ENCODE assay signal across 16 cellular contexts in the genomic region with DNA sequence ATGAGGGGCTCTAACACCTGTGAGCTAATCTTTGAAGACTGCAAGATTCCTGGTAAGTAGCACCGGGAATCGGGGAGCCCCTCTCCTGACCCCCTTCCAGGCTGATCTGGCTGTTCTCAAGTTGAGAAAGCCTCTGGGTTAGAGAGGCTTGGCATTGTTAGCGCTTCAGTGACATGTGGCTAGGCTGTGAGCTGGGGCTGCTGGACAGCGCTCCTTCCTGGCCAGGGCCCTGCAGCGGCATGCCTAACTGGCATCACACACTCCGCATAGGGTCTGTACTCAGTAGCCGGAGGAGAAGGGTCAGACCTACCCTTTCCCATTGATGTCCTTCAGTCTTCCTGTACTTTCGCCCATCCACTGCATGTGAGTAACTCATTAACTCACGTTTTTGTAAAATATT. TPM values are rescaled to one million over a fixed set of nuclear protein-coding genes. Genes with fewer than 3 reads are reported as not detected.
A peak's percentile ranks its signal among the peaks of the same experiment; 100 is the strongest.
DNase-seq lines count a peak whose midpoint lies in the region; ATAC-seq and TF ChIP-seq lines count a peak whose summit lies in the region.
"Had no signal": no experiment of that assay in that cellular context is flagged by ENCODE, and none has a peak within 500 bp of the region (broad histone marks: within the 10 kb centered on the region; RNA-seq: fewer than 3 reads in every experiment).

No MANE protein-coding gene starts in this region.

- intact Hi-C loops in right lobe of liver (cut with DNase I), result loop anchor here in 1 of 2 donors (10.0 kb wide), 1 partner anchor 48 kb away; no protein-coding TSS in a partner anchor
- intact Hi-C loops in spleen (cut with DNase I; ENCODE audit: low total_unique reads), result loop anchor here (10.0 kb wide), 1 partner anchor 48 kb away; no protein-coding TSS in a partner anchor

- H3K9me3 Mint-ChIP-seq in WTC11, result no peaks in the 10 kb centered on the region
- H3K9me3 Mint-ChIP-seq: CD4-positive, alpha-beta memory T cell; H9 had no signal

- ATAC-seq in WTC11 (0 out of 2 replicates have a peak, but pooled peaks have one; percentile 30), right lobe of liver (peak; percentile 51 to 65 (median 58)), GM18870 (IDR thresholded peaks at IDR 0.05; ENCODE audit: unreplicated experiment) (no peak)

- H3K27me3 ChIP-seq in right lobe of liver (no peaks in the 10 kb centered on the region), spleen (replicated peaks in 1 of 7) (no peaks in the 10 kb centered on the region)

- H3K9me3 ChIP-seq in HEK293 (ENCODE audit: control insufficient read depth, insufficient read depth, low read depth, low read length), result no peaks in the 10 kb centered on the region
- H3K9me3 ChIP-seq in right lobe of liver, result no peaks in the 10 kb centered on the region
- H3K9me3 ChIP-seq in spleen, result no peaks in the 10 kb centered on the region

- H3K4me1 Mint-ChIP-seq in WTC11, result no peaks in the 10 kb centered on the region
- H3K4me1 Mint-ChIP-seq: H9 had no signal

- H3K4me1 ChIP-seq in HEK293 (ENCODE audit: control insufficient read depth, insufficient read depth, low read length) (no peaks in the 10 kb centered on the region), right lobe of liver (peaks cover 0 to 19% (median 8%) of the 10 kb centered on the region in 4 donors), spleen (peaks cover 0 to 13% (median 0%) of the 10 kb centered on the region in 6 donors)

- CTCF ChIA-PET in HEK293 (lab: Yijun Ruan, JAX), result interaction anchor here (0.8 to 1.1 kb wide), 3 partner anchors 9 to 69 kb away, joined by 3 to 5 read pairs (median 4); no protein-coding TSS in a partner anchor
- CTCF ChIA-PET in WTC11 (lab: Charles Lee), result interaction anchor here (0.8 kb wide), 1 partner anchor 122 kb away, joined by 3 read pairs; no protein-coding TSS in a partner anchor

- H3K36me3 ChIP-seq in HEK293 (ENCODE audit: control insufficient read depth in 2 of 2, insufficient read depth in 1 of 2, low read length in 2 of 2) (peaks cover 10 to 92% of the 10 kb centered on the region in 2 experiments), right lobe of liver (peaks cover 0 to 72% (median 32%) of the 10 kb centered on the region in 4 donors), spleen (peaks cover 2 to 100% (median 87%) of the 10 kb centered on the region in 6 donors)

- WGBS in right lobe of liver (ENCODE audit: insufficient coverage, low coverage, low lambda C conversion rate, missing lambda C conversion rate), result 23% methylated on average over 4 of the region's 9 CpGs
- 84 to 94% (median 88%) methylated on average over 9 of the region's 9 CpGs for WGBS in spleen, 5 donors

- no peak overlapping the region for H3K4me3 Mint-ChIP-seq in WTC11
- H3K4me3 Mint-ChIP-seq: B cell; CD4-positive, alpha-beta memory T cell; H9 had no signal

- no peak overlapping the region for H3K4me3 ChIP-seq in HEK293 (ENCODE audit: low read depth, low read length)
- peak overlapping the region in 1 of 3 donors; percentile 17 for H3K4me3 ChIP-seq in right lobe of liver
- H3K4me3 ChIP-seq in spleen, result no peak overlapping the region

- H3K36me3 Mint-ChIP-seq in WTC11, result peaks cover 71% of the 10 kb centered on the region

- no peaks in the 10 kb centered on the region for H3K27me3 Mint-ChIP-seq in WTC11 (ENCODE audit: low read depth)
- H3K27me3 Mint-ChIP-seq: B cell; CD4-positive, alpha-beta memory T cell had no signal

- in situ Hi-C loops in KBM-7 (cut with MboI; ENCODE audit: low pct_unique_long_range_greater_than_20kb, low sequenced_read_pairs), result no loop called here

- DNase-seq in WTC11 (ENCODE audit: low spot score), result no peak
- no peak for DNase-seq in right lobe of liver
- DNase-seq in spleen, result peak; percentile 54
- DNase-seq in KBM-7, result no peak
- no peak for DNase-seq in CD1c-positive myeloid dendritic cell (ENCODE audit: extremely low spot score)
- DNase-seq: C1 segment of cervical spinal cord; CD4-positive, alpha-beta memory T cell; COR-L47; DMS153; DMS79 treated with DMSO at 0.1 percent for 48 hours; EL; GOT3; H9 had no signal

- TF ChIP-seq POLR2A in right lobe of liver (IDR thresholded peaks at IDR 0.05) (no peak), spleen (IDR thresholded peaks at IDR 0.05) (no peak)

- H3K27ac ChIP-seq in HEK293 (ENCODE audit: extremely low read depth, low read depth, low read length) (no peak overlapping the region), right lobe of liver (peak overlapping the region; percentile 22 to 81 (median 64)), spleen (no peak overlapping the region)

- TF ChIP-seq CTCF in HEK293 (tag by site-specific recombination; IDR thresholded peaks at IDR 0.05) (no peak), WTC11 (IDR thresholded peaks at IDR 0.05) (no peak), right lobe of liver (IDR thresholded peaks at IDR 0.05) (no peak), spleen (IDR thresholded peaks at IDR 0.05 in 8 of 11, conservative IDR thresholded peaks at IDR 0.05 in 3 of 11) (no peak)

- POLR2A ChIA-PET in HEK293 (lab: Yijun Ruan, JAX) (interaction anchor here (1.4 kb wide), 1 partner anchor 7 kb away, joined by 7 read pairs; a partner anchor contains a TSS), WTC11 (lab: Charles Lee) (no interaction called here)

- H3K27ac Mint-ChIP-seq in WTC11, result no peak overlapping the region
- H3K27ac Mint-ChIP-seq: B cell, H9 had no signal

TF ChIP-seq in HEK293, 187 proteins besides CTCF, POLR2A, EP300 and RAD21 (continues in another document):
- TF ChIP-seq ZNF777 (tag by site-specific recombination; IDR thresholded peaks at IDR 0.05; ENCODE audit: borderline replicate concordance), result no peak

TF ChIP-seq in WTC11, 78 proteins besides CTCF, POLR2A, EP300 and RAD21 (continues in another document):
- TF ChIP-seq OVOL2 (CRISPR knock-in tag; IDR thresholded peaks at IDR 0.05; ENCODE audit: borderline replicate concordance) (no peak), MXD4 (CRISPR knock-in tag; IDR thresholded peaks at IDR 0.05; ENCODE audit: borderline replicate concordance) (no peak), TCF7 (CRISPR knock-in tag; IDR thresholded peaks at IDR 0.05; ENCODE audit: low read depth) (no peak), SMAD3 (CRISPR knock-in tag; IDR thresholded peaks at IDR 0.05; ENCODE audit: borderline replicate concordance) (no peak), GTF2I (CRISPR knock-in tag; conservative IDR thresholded peaks at IDR 0.05) (no peak), NFYB (CRISPR knock-in tag; conservative IDR thresholded peaks at IDR 0.05; ENCODE audit: low read depth) (no peak)
- TF ChIP-seq, protein P1, sequence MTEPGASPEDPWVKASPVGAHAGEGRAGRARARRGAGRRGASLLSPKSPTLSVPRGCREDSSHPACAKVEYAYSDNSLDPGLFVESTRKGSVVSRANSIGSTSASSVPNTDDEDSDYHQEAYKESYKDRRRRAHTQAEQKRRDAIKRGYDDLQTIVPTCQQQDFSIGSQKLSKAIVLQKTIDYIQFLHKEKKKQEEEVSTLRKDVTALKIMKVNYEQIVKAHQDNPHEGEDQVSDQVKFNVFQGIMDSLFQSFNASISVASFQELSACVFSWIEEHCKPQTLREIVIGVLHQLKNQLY (CRISPR knock-in tag; IDR thresholded peaks at IDR 0.05), result no peak
- TF ChIP-seq, protein P2, sequence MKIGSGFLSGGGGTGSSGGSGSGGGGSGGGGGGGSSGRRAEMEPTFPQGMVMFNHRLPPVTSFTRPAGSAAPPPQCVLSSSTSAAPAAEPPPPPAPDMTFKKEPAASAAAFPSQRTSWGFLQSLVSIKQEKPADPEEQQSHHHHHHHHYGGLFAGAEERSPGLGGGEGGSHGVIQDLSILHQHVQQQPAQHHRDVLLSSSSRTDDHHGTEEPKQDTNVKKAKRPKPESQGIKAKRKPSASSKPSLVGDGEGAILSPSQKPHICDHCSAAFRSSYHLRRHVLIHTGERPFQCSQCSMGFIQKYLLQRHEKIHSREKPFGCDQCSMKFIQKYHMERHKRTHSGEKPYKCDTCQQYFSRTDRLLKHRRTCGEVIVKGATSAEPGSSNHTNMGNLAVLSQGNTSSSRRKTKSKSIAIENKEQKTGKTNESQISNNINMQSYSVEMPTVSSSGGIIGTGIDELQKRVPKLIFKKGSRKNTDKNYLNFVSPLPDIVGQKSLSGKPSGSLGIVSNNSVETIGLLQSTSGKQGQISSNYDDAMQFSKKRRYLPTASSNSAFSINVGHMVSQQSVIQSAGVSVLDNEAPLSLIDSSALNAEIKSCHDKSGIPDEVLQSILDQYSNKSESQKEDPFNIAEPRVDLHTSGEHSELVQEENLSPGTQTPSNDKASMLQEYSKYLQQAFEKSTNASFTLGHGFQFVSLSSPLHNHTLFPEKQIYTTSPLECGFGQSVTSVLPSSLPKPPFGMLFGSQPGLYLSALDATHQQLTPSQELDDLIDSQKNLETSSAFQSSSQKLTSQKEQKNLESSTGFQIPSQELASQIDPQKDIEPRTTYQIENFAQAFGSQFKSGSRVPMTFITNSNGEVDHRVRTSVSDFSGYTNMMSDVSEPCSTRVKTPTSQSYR (CRISPR knock-in tag; IDR thresholded peaks at IDR 0.05), result no peak

RNA-seq across cellular contexts. Expression of a gene that starts 7.4 kb away (rescaled TPM):
- total RNA-seq in WTC11 (2021) (82.2 to 96.1 TPM (median 89.3 TPM) in 3 replicates), right lobe of liver (100 to 1,000 TPM in 3 of 6 experiments, 10 to 100 TPM in 3; 89.7 to 231 (median 122) TPM), spleen (10 to 100 TPM; 39.6 to 93.9 (median 61.6) TPM)
- polyA plus RNA-seq in spleen, result 10 to 100 TPM; 25.1 to 44.4 (median 35.1) TPM

RNA-seq across cellular contexts. Expression of a gene that starts 27.7 kb away (rescaled TPM):
- total RNA-seq in WTC11 (2021) (40.7 to 49.1 TPM (median 41.5 TPM) in 3 replicates), right lobe of liver (10 to 100 TPM in 1 of 6 experiments, 1 to 10 TPM in 5; 6.5 to 10.5 (median 9.0) TPM), spleen (10 to 100 TPM; 13.5 to 27.0 (median 22.2) TPM)
- 10 to 100 TPM in 1 of 3 donors, 1 to 10 TPM in 2; 7.4 to 14.2 (median 8.7) TPM for polyA plus RNA-seq in spleen

RNA-seq across cellular contexts. Expression of a gene that starts 30.5 kb away (rescaled TPM):
- total RNA-seq in WTC11 (2021) (58.7 to 73.4 TPM (median 64.6 TPM) in 3 replicates), right lobe of liver (10 to 100 TPM in 4 of 6 experiments, 1 to 10 TPM in 2; 5.4 to 17.2 (median 11.2) TPM), spleen (10 to 100 TPM in 4 of 7 donors, 1 to 10 TPM in 3; 8.3 to 16.8 (median 11.5) TPM)
- polyA plus RNA-seq in spleen, result 10 to 100 TPM in 1 of 3 donors, 1 to 10 TPM in 2; 6.0 to 10.3 (median 9.0) TPM

RNA-seq across cellular contexts. Expression of a gene that starts 55.0 kb away (rescaled TPM):
- total RNA-seq in WTC11 (2021), result 1.0 to 3.5 TPM (median 1.9 TPM) in 3 replicates
- total RNA-seq in right lobe of liver, result under 1 TPM; 0.06 to 0.71 (median 0.16) TPM
- total RNA-seq in spleen, result 1 to 10 TPM in 2 of 7 donors, under 1 TPM in 4, not detected in 1; 0.05 to 3.0 (median 0.45) TPM
- under 1 TPM; 0.47 to 0.63 (median 0.54) TPM for polyA plus RNA-seq in spleen

RNA-seq across cellular contexts. Expression of a gene that starts 57.7 kb away (rescaled TPM):
- total RNA-seq in WTC11 (2021) (21.3 to 29.5 TPM (median 26.2 TPM) in 3 replicates), right lobe of liver (1 to 10 TPM; 2.9 to 5.7 (median 4.8) TPM), spleen (10 to 100 TPM; 12.0 to 18.5 (median 15.3) TPM)
- 10 to 100 TPM in 1 of 3 donors, 1 to 10 TPM in 2; 7.1 to 10.6 (median 9.0) TPM for polyA plus RNA-seq in spleen

Comparison
In these comparisons a context has a peak if more than half of its experiments do, and no peak if none do; other contexts are left out.
1. H3K27ac ChIP-seq: peak in right lobe of liver (3 of 3); none in HEK293 (single experiment) and spleen (0 of 8).